1 cellular context compared by ENCODE assay signal in the genomic region with DNA sequence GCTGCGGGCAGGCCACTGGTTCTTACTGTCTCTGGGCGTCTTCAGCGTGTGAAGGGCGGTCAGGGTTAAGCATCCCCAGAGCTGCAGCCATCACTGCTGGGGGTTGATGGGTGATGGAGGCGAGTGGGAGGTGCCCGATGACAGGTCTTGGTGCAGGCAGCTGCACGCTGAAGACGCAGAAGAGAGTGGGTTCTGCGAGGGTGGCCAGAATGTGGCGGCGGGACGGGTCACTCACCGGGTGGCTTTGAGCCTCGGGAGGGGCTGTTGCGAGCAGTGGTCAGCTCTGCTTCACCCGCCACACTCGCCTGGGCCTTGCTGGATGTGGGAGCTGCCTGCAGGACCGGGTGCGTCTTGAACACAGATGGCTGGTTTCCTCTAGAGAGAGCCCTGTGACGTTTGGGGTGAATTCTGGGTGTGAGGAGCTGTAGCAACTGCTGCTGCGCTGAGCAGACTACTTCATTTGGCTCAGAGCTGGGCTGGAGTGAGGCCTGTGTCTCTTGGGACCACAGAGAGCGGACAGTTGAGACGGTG.
A peak's percentile ranks its signal among the peaks of the same experiment; 100 is the strongest.
TF ChIP-seq lines count a peak whose summit lies in the region.

No MANE protein-coding gene starts in this region.

TF ChIP-seq in K562, 482 proteins besides CTCF, POLR2A, EP300 and RAD21 (continued from another document):
- 0 out of 2 replicates have a peak, but pooled peaks have one; percentile 8 for TF ChIP-seq ZNF311 (CRISPR knock-in tag; IDR thresholded peaks at IDR 0.05)
- TF ChIP-seq, protein P1, sequence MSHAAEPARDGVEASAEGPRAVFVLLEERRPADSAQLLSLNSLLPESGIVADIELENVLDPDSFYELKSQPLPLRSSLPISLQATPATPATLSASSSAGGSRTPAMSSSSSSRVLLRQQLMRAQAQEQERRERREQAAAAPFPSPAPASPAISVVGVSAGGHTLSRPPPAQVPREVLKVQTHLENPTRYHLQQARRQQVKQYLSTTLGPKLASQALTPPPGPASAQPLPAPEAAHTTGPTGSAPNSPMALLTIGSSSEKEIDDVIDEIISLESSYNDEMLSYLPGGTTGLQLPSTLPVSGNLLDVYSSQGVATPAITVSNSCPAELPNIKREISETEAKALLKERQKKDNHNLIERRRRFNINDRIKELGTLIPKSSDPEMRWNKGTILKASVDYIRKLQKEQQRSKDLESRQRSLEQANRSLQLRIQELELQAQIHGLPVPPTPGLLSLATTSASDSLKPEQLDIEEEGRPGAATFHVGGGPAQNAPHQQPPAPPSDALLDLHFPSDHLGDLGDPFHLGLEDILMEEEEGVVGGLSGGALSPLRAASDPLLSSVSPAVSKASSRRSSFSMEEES (CRISPR knock-in tag; IDR thresholded peaks at IDR 0.05): no peak
- TF ChIP-seq TARDBP (IDR thresholded peaks at IDR 0.05): no peak
- TF ChIP-seq PHF21A (IDR thresholded peaks at IDR 0.05; ENCODE audit: borderline replicate concordance, low read depth): no peak
- no peak for TF ChIP-seq ILF3 (IDR thresholded peaks at IDR 0.05; ENCODE audit: borderline replicate concordance)
- no peak for TF ChIP-seq PHB (CRISPR knock-in tag; IDR thresholded peaks at IDR 0.05)
- no peak for TF ChIP-seq SRF (CRISPR knock-in tag; IDR thresholded peaks at IDR 0.05)
- TF ChIP-seq ZBTB17 (CRISPR knock-in tag; IDR thresholded peaks at IDR 0.05): no peak
- 0 out of 2 replicates have a peak, but pooled peaks have one; percentile 29 for TF ChIP-seq ZFX (CRISPR knock-in tag; IDR thresholded peaks at IDR 0.05)
